In the genomic region with DNA sequence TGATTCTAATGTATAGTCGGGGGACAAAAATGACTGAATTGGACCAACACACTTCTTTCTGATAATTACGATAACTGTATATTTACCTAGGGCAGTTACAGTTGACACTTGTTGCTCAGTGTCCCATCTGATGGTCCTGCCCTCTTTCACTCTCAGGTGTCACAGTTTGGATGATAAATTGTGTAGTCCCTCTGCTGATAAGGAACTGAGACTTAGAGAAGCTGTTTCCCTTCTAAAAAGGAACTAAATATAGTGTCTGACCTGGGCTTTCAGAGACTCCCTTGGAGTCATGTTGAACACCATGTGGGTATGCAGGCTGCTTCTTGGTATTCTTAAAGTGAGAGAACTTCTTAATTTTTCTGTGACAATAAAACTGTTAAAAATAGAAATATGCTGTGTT, we compare ENCODE assay signal across 12 cellular contexts. TPM values are rescaled to one million over a fixed set of nuclear protein-coding genes. Genes with fewer than 3 reads are reported as not detected.
DNase-seq lines count a peak whose midpoint lies in the region; ATAC-seq, FAIRE-seq and TF ChIP-seq lines count a peak whose summit lies in the region.
"Had no signal": no experiment of that assay in that cellular context is flagged by ENCODE, and none has a peak within 500 bp of the region (broad histone marks: within the 10 kb centered on the region; RNA-seq: fewer than 3 reads in every experiment).

No MANE protein-coding gene starts in this region.

- H3K36me3 ChIP-seq in pancreas: no peaks in the 10 kb centered on the region
- H3K36me3 ChIP-seq: heart left ventricle had no signal

- DNase-seq in GM13977 (ENCODE audit: low spot score) (peak; percentile 11), NCI-H2107 treated with DMSO at 0.1 percent for 48 hours (lab: John Stamatoyannopoulos, UW; ENCODE audit: unreplicated experiment) (no peak), iPS-NIHi7 (ENCODE audit: extremely low spot score) (no peak), pancreas (no peak), type B pancreatic cell (ENCODE audit: extremely low spot score, unreplicated experiment) (no peak)
- DNase-seq: activated CD8-positive, alpha-beta T cell treated with anti-CD3 and anti-CD28 coated beads, Interleukin-2, amount 10 ng/mL, durations not matched to agents 7 days and 5 days; HCEC 1CT; heart left ventricle; mesendoderm had no signal

- H3K27ac ChIP-seq in pancreas: no peak overlapping the region
- H3K27ac ChIP-seq: heart left ventricle had no signal

- 52 to 54% methylated on average over 2 of the region's 2 CpGs for WGBS in pancreas, 2 donors

- no peak overlapping the region for H3K4me3 Mint-ChIP-seq in type B pancreatic cell
- H3K4me3 Mint-ChIP-seq: activated CD8-positive, alpha-beta T cell treated with anti-CD3 and anti-CD28 coated beads, Interleukin-2, amount 10 ng/mL, durations not matched to agents 7 days and 5 days had no signal

- no peaks in the 10 kb centered on the region for H3K27me3 Mint-ChIP-seq in type B pancreatic cell

- FAIRE-seq in pancreas (lab: Jason Lieb, UNC): no peak

- in situ Hi-C loops in GM13977 (cut with MboI; ENCODE audit: low pct_unique_long_range_greater_than_20kb, low sequenced_read_pairs, unreplicated experiment): no loop called here

- no peak overlapping the region for H3K27ac Mint-ChIP-seq in type B pancreatic cell
- H3K27ac Mint-ChIP-seq: activated CD8-positive, alpha-beta T cell treated with anti-CD3 and anti-CD28 coated beads, Interleukin-2, amount 10 ng/mL, durations not matched to agents 7 days and 5 days had no signal

- H3K9me3 Mint-ChIP-seq in type B pancreatic cell: peaks cover under 1% of the 10 kb centered on the region

- no peaks in the 10 kb centered on the region for H3K4me1 Mint-ChIP-seq in type B pancreatic cell (ENCODE audit: unreplicated experiment)

- H3K4me1 ChIP-seq in pancreas: no peaks in the 10 kb centered on the region
- H3K4me1 ChIP-seq: heart left ventricle had no signal

- no peaks in the 10 kb centered on the region for H3K9me3 ChIP-seq in pancreas
- H3K9me3 ChIP-seq: heart left ventricle had no signal

- no peaks in the 10 kb centered on the region for H3K27me3 ChIP-seq in pancreas
- H3K27me3 ChIP-seq: heart left ventricle had no signal

- intact Hi-C loops in pancreas (cut with DNase I): no loop called here

- no peaks in the 10 kb centered on the region for H3K36me3 Mint-ChIP-seq in type B pancreatic cell

- ATAC-seq in GM19452 (IDR thresholded peaks at IDR 0.05; ENCODE audit: unreplicated experiment): peak; percentile 81
- peak; percentile 97 for ATAC-seq in HG02870 (IDR thresholded peaks at IDR 0.05; ENCODE audit: unreplicated experiment)
- peak; percentile 96 for ATAC-seq in HG03520 (IDR thresholded peaks at IDR 0.05; ENCODE audit: unreplicated experiment)
- no peak for ATAC-seq in pancreas
- ATAC-seq: activated CD8-positive, alpha-beta T cell treated with anti-CD3 and anti-CD28 coated beads, Interleukin-2, amount 10 ng/mL, durations not matched to agents 7 days and 5 days; heart left ventricle had no signal

- H3K4me3 ChIP-seq in pancreas: no peak overlapping the region
- H3K4me3 ChIP-seq: heart left ventricle had no signal

- no peak for TF ChIP-seq CTCF in GM13977 (IDR thresholded peaks at IDR 0.05; ENCODE audit: extremely low read depth, insufficient read depth, missing control alignments)
- TF ChIP-seq CTCF in pancreas (IDR thresholded peaks at IDR 0.05): no peak
- TF ChIP-seq CTCF in type B pancreatic cell (conservative IDR thresholded peaks at IDR 0.05): no peak

RNA-seq across cellular contexts. Expression of gene PNPLA4, which starts 23.7 kb away (rescaled TPM):
- total RNA-seq in pancreas (10 to 100 TPM in 5 of 6 donors, 1 to 10 TPM in 1; 9.6 to 16.1 (median 12.4) TPM), type B pancreatic cell (ENCODE audit: low replicate concordance) (19.3 and 23.6 TPM in 2 replicates)
- polyA plus RNA-seq in pancreas: 10 to 100 TPM in 1 of 2 donors, 1 to 10 TPM in 1; 2.5 to 12.3 TPM

Comparison
In these comparisons a context has a peak if more than half of its experiments do, and no peak if none do; other contexts are left out.
1. ATAC-seq: peak in GM19452 (single experiment), HG02870 (single experiment) and HG03520 (single experiment); none in pancreas (0 of 4).